Comparison of ENCODE assay signal across 17 cellular contexts in genomic region chr3:4332991-4333390, GRCh38. TPM values are rescaled to one million over a fixed set of nuclear protein-coding genes. Genes with fewer than 3 reads are reported as not detected.
DNase-seq lines count a peak whose midpoint lies in the region; ATAC-seq and TF ChIP-seq lines count a peak whose summit lies in the region.
"Had no signal": no experiment of that assay in that cellular context is flagged by ENCODE, and none has a peak within 500 bp of the region (broad histone marks: within the 10 kb centered on the region; RNA-seq: fewer than 3 reads in every experiment).

No MANE protein-coding gene starts in this region.

- no peaks in the 10 kb centered on the region for H4K20me1 ChIP-seq in GM23338 (replicated peaks; ENCODE audit: insufficient read depth)
- H4K20me1 ChIP-seq: BLaER1 had no signal

- H3K4me1 ChIP-seq in GM23338 (ENCODE audit: insufficient read depth), result peaks cover 23% of the 10 kb centered on the region
- H3K4me1 ChIP-seq in right lobe of liver, result peaks cover 0 to 18% (median 4%) of the 10 kb centered on the region in 4 donors
- H3K4me1 ChIP-seq in HAP-1, result peaks cover 9% of the 10 kb centered on the region
- H3K4me1 ChIP-seq: BLaER1, Caco-2 had no signal

- H3K36me3 ChIP-seq in GM23338 (ENCODE audit: insufficient read depth) (no peaks in the 10 kb centered on the region; the same call in 1 of the 2 replicates), right lobe of liver (no peaks in the 10 kb centered on the region), HAP-1 (replicated peaks) (no peaks in the 10 kb centered on the region)

- no peaks in the 10 kb centered on the region for H3K27me3 ChIP-seq in GM23338 (ENCODE audit: insufficient read depth)
- no peaks in the 10 kb centered on the region for H3K27me3 ChIP-seq in right lobe of liver
- H3K27me3 ChIP-seq in HAP-1 (ENCODE audit: low read depth), result no peaks in the 10 kb centered on the region
- H3K27me3 ChIP-seq: BLaER1 had no signal

- peaks cover 26% of the 10 kb centered on the region for H3K36me3 Mint-ChIP-seq in GM23338 (ENCODE audit: low read depth)

- 64% methylated on average over 3 of the region's 3 CpGs for WGBS in right lobe of liver (ENCODE audit: insufficient coverage, low coverage, low lambda C conversion rate, missing lambda C conversion rate)

- H2AFZ ChIP-seq in GM23338, result no peak overlapping the region
- H2AFZ ChIP-seq: GM23248 had no signal

- no peaks in the 10 kb centered on the region for H3K9me2 ChIP-seq in GM23338 (ENCODE audit: insufficient read depth)

- intact Hi-C loops in right lobe of liver (cut with DNase I), result no loop called here

- TF ChIP-seq POLR2A in right lobe of liver (IDR thresholded peaks at IDR 0.05), result no peak

- TF ChIP-seq CTCF in GM23338 (conservative IDR thresholded peaks at IDR 0.05; ENCODE audit: low read depth in 2 of 2) (no peak), right lobe of liver (IDR thresholded peaks at IDR 0.05) (no peak)

- peaks cover 25% of the 10 kb centered on the region for H3K9me3 Mint-ChIP-seq in GM23338

- H3K4me3 Mint-ChIP-seq in GM23338, result no peak overlapping the region
- H3K4me3 Mint-ChIP-seq: B cell; CD4-positive, CD25-positive, alpha-beta regulatory T cell; CD8-positive, alpha-beta T cell had no signal

- H3K4me3 ChIP-seq in GM23338 (no peak overlapping the region), right lobe of liver (no peak overlapping the region), HAP-1 (no peak overlapping the region)
- H3K4me3 ChIP-seq: BLaER1, GM23248 had no signal

- H3K27ac Mint-ChIP-seq in GM23338, result no peak overlapping the region
- H3K27ac Mint-ChIP-seq: B cell; CD4-positive, CD25-positive, alpha-beta regulatory T cell; CD8-positive, alpha-beta T cell had no signal

- H3K4me1 Mint-ChIP-seq in GM23338, result peaks cover 35% of the 10 kb centered on the region
- H3K4me1 Mint-ChIP-seq: B cell had no signal

- H3K79me2 ChIP-seq in GM23338 (replicated peaks; ENCODE audit: insufficient read depth), result no peaks in the 10 kb centered on the region

- H3F3A ChIP-seq in GM23338 (replicated peaks; ENCODE audit: low read depth), result no peaks in the 10 kb centered on the region

- ATAC-seq in GM23338 (no peak), left lobe of liver (peak; percentile 55), right lobe of liver (peak in 3 of 4 donors; percentile 31 to 59 (median 51)), GM18870 (IDR thresholded peaks at IDR 0.05; ENCODE audit: unreplicated experiment) (no peak), HG02759 (IDR thresholded peaks at IDR 0.05; ENCODE audit: unreplicated experiment) (no peak)
- ATAC-seq: CD8-positive, alpha-beta T cell had no signal

- H3K9me3 ChIP-seq in right lobe of liver (no peaks in the 10 kb centered on the region), HAP-1 (0 out of 2 replicates have a peak, but pooled peaks cover 3% of the 10 kb centered on the region)

- H3K4me2 ChIP-seq in GM23338, result peak overlapping the region; percentile 30; the same call in 1 of the 2 replicates
- H3K4me2 ChIP-seq: BLaER1 had no signal

- H3K27ac ChIP-seq in GM23338 (ENCODE audit: low read depth) (peak overlapping the region; percentile 79; the same call in 1 of the 2 replicates), right lobe of liver (no peak overlapping the region)
- H3K27ac ChIP-seq: 22Rv1, BLaER1, C4-2B, GM23248 had no signal

- in situ Hi-C loops in HAP-1 (cut with MboI; ENCODE audit: low sequenced_read_pairs), result no loop called here

- DNase-seq in GM23338 (ENCODE audit: low spot score) (no peak), left lobe of liver (ENCODE audit: low spot score) (no peak), right lobe of liver (no peak), HAP-1 (ENCODE audit: low spot score in 2 of 2) (no peak)
- DNase-seq: Caco-2; CD4-positive, CD25-positive, alpha-beta regulatory T cell; CD8-positive, alpha-beta T cell; DMS153; DND-41; GM23248; HCEC 1CT had no signal

- H3K27me3 Mint-ChIP-seq in GM23338 (ENCODE audit: insufficient read depth, low read depth, poor library complexity), result peaks cover 3% of the 10 kb centered on the region
- H3K27me3 Mint-ChIP-seq: B cell; CD4-positive, CD25-positive, alpha-beta regulatory T cell had no signal

TF ChIP-seq in GM23338, 12 proteins besides CTCF, POLR2A, EP300 and RAD21:
- TF ChIP-seq ZNF114 (CRISPR knock-in tag; IDR thresholded peaks at IDR 0.05) (no peak), ZNF462 (CRISPR knock-in tag; IDR thresholded peaks at IDR 0.05) (no peak), JUNB (IDR thresholded peaks at IDR 0.05; ENCODE audit: unreplicated experiment) (no peak), NANOG (IDR thresholded peaks at IDR 0.05; ENCODE audit: borderline replicate concordance) (no peak)

RNA-seq across cellular contexts. Expression of gene SETMAR, which starts 29.8 kb away (rescaled TPM):
- 14.6 and 19.8 TPM in 2 replicates for total RNA-seq in GM23338 (2014; rRNA removed; shearing (Covaris generic))
- polyA plus RNA-seq in GM23338 (2016; fragmentation: Nextera tagmentation; extraction: Ambion mirVana), result 11.2 and 12.9 TPM in 2 replicates
- total RNA-seq in left lobe of liver (7.0 TPM), right lobe of liver (1 to 10 TPM; 5.7 to 8.9 (median 7.0) TPM)

Comparison
In these comparisons a context has a peak if more than half of its experiments do, and no peak if none do; other contexts are left out.
1. ATAC-seq: peak in left lobe of liver (single experiment) and right lobe of liver (3 of 4); none in GM23338 (single experiment), GM18870 (single experiment) and HG02759 (single experiment).